1 cellular context compared by ENCODE assay signal in the genomic region with DNA sequence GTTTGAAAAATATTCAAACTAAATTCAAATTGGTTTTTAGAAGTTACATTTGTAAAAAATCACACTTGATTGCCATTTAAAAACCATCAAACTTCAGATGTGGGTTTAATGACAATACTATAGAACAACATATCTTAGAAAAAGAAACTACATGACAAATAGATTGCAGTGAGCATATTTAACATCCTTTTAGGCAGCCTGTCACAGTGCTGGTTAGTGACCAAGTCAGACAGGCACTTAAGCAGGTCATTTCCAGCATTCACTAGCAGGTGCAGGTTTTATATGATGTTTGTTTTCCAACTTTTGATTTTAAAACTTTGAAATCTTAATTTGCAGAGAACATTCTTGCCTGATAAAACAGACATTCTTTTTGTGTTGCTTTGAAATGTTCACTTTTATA.
TF ChIP-seq lines count a peak whose summit lies in the region.

No MANE protein-coding gene starts in this region.

TF ChIP-seq in IMR-90, 13 proteins besides CTCF, POLR2A, EP300 and RAD21 (continued from another document):
- no peak for TF ChIP-seq RCOR1 (IDR thresholded peaks at IDR 0.05; ENCODE audit: insufficient replicate concordance, low read length)
